Comparison of ENCODE assay signal across 1 cellular context in genomic region chr12:122064780-122065588, GRCh38.
TF ChIP-seq lines count a peak whose summit lies in the region.

No MANE protein-coding gene starts in this region.

TF ChIP-seq in HepG2, 621 proteins besides CTCF, POLR2A, EP300 and RAD21 (continued from another document and continues in another):
- TF ChIP-seq ZNF609 (CRISPR knock-in tag; IDR thresholded peaks at IDR 0.05; ENCODE audit: borderline replicate concordance) = no peak
- TF ChIP-seq ATF7-NPFF (CRISPR knock-in tag; IDR thresholded peaks at IDR 0.05; ENCODE audit: low read depth) = no peak
- no peak for TF ChIP-seq ZFP36 (IDR thresholded peaks at IDR 0.05; ENCODE audit: borderline replicate concordance, low read depth, low read length, partially characterized antibody)
- no peak for TF ChIP-seq HMG20B (CRISPR knock-in tag; conservative IDR thresholded peaks at IDR 0.05)
- no peak for TF ChIP-seq ZBTB33 (CRISPR knock-in tag; IDR thresholded peaks at IDR 0.05)
- TF ChIP-seq HOXA3 (CRISPR knock-in tag; IDR thresholded peaks at IDR 0.05) = peak; percentile 35; the same call in 1 of the 2 replicates
- TF ChIP-seq DMAP1 (CRISPR knock-in tag; IDR thresholded peaks at IDR 0.05) = no peak
- no peak for TF ChIP-seq DR1 (CRISPR knock-in tag; IDR thresholded peaks at IDR 0.05)
- no peak for TF ChIP-seq ZNF18 (CRISPR knock-in tag; IDR thresholded peaks at IDR 0.05; ENCODE audit: insufficient replicate concordance)
- no peak for TF ChIP-seq CENPT (CRISPR knock-in tag; IDR thresholded peaks at IDR 0.05; ENCODE audit: low read depth)
- no peak for TF ChIP-seq ESRRA (CRISPR knock-in tag; IDR thresholded peaks at IDR 0.05; ENCODE audit: low read depth)
- no peak for TF ChIP-seq IRF1 (CRISPR knock-in tag; IDR thresholded peaks at IDR 0.05; ENCODE audit: low read depth)
- no peak for TF ChIP-seq PLSCR1 (CRISPR knock-in tag; IDR thresholded peaks at IDR 0.05; ENCODE audit: borderline replicate concordance)
- no peak for TF ChIP-seq MLXIP (CRISPR knock-in tag; IDR thresholded peaks at IDR 0.05; ENCODE audit: borderline replicate concordance)
- no peak for TF ChIP-seq ZNF280B (CRISPR knock-in tag; IDR thresholded peaks at IDR 0.05; ENCODE audit: borderline replicate concordance)
- no peak for TF ChIP-seq CBX5 (CRISPR knock-in tag; IDR thresholded peaks at IDR 0.05; ENCODE audit: borderline replicate concordance)
- TF ChIP-seq ZFP36L2 (CRISPR knock-in tag; IDR thresholded peaks at IDR 0.05) = no peak
- TF ChIP-seq SP1 (IDR thresholded peaks at IDR 0.05) = no peak
- no peak for TF ChIP-seq SP1 (CRISPR knock-in tag; IDR thresholded peaks at IDR 0.05)
- no peak for TF ChIP-seq ZNF317 (CRISPR knock-in tag; IDR thresholded peaks at IDR 0.05)
- TF ChIP-seq ZNF143 (CRISPR knock-in tag; IDR thresholded peaks at IDR 0.05) = 0 out of 2 replicates have a peak, but pooled peaks have one; percentile 16
- no peak for TF ChIP-seq TCF7L2 (IDR thresholded peaks at IDR 0.05; ENCODE audit: low read depth, low read length)
- peak; percentile 78 for TF ChIP-seq NFYC (CRISPR knock-in tag; IDR thresholded peaks at IDR 0.05)
- TF ChIP-seq TCF7 (IDR thresholded peaks at IDR 0.05; ENCODE audit: low read depth) = no peak
- TF ChIP-seq MLX (CRISPR knock-in tag; IDR thresholded peaks at IDR 0.05) = no peak
- no peak for TF ChIP-seq SIN3A (IDR thresholded peaks at IDR 0.05; ENCODE audit: borderline replicate concordance, low read depth, low read length)
- no peak for TF ChIP-seq ZNF530 (CRISPR knock-in tag; IDR thresholded peaks at IDR 0.05; ENCODE audit: low read depth)
- TF ChIP-seq ZFX (CRISPR knock-in tag; IDR thresholded peaks at IDR 0.05; ENCODE audit: low read depth) = peak; percentile 61
- no peak for TF ChIP-seq ERF (CRISPR knock-in tag; IDR thresholded peaks at IDR 0.05)
- no peak for TF ChIP-seq ZNF607 (CRISPR knock-in tag; IDR thresholded peaks at IDR 0.05; ENCODE audit: borderline replicate concordance)
- no peak for TF ChIP-seq SKIL (CRISPR knock-in tag; IDR thresholded peaks at IDR 0.05; ENCODE audit: borderline replicate concordance)
- no peak for TF ChIP-seq ZIK1 (CRISPR knock-in tag; IDR thresholded peaks at IDR 0.05; ENCODE audit: borderline replicate concordance, low read depth)
- TF ChIP-seq ZNF629 (CRISPR knock-in tag; conservative IDR thresholded peaks at IDR 0.05) = no peak
- no peak for TF ChIP-seq NFIC (IDR thresholded peaks at IDR 0.05; ENCODE audit: low read length)
- 0 out of 2 replicates have a peak, but pooled peaks have one; percentile 35 for TF ChIP-seq THRA (CRISPR knock-in tag; IDR thresholded peaks at IDR 0.05; ENCODE audit: borderline replicate concordance)
- no peak for TF ChIP-seq ASH2L (IDR thresholded peaks at IDR 0.05; ENCODE audit: insufficient read length, low read depth, low read length)
- TF ChIP-seq POGZ (CRISPR knock-in tag; IDR thresholded peaks at IDR 0.05) = no peak
- no peak for TF ChIP-seq ZNF644 (CRISPR knock-in tag; IDR thresholded peaks at IDR 0.05; ENCODE audit: low read depth)
- no peak for TF ChIP-seq ZNF564 (CRISPR knock-in tag; IDR thresholded peaks at IDR 0.05)
- TF ChIP-seq ZNF580 (CRISPR knock-in tag; IDR thresholded peaks at IDR 0.05; ENCODE audit: borderline replicate concordance, low read depth) = no peak
- no peak for TF ChIP-seq IKZF5 (CRISPR knock-in tag; IDR thresholded peaks at IDR 0.05)
- TF ChIP-seq ZNF124 (CRISPR knock-in tag; IDR thresholded peaks at IDR 0.05) = no peak
